ENCODE assay signal across 9 cellular contexts in genomic region chr19:19146000-19146608, GRCh38. TPM values are rescaled to one million over a fixed set of nuclear protein-coding genes. Genes with fewer than 3 reads are reported as not detected.
DNase-seq lines count a peak whose midpoint lies in the region; ATAC-seq and TF ChIP-seq lines count a peak whose summit lies in the region.
"Had no signal": no experiment of that assay in that cellular context is flagged by ENCODE, and none has a peak within 500 bp of the region (broad histone marks: within the 10 kb centered on the region; RNA-seq: fewer than 3 reads in every experiment).

No MANE protein-coding gene starts in this region.

- no peak overlapping the region for H3K4me2 ChIP-seq in PC-3 (ENCODE audit: low read length)

- no TSS peak for BruUV-seq in PC-3 (replicated peaks; lab: Mats Ljungman, UMichigan)

- H3K27me3 ChIP-seq in HL-60 (ENCODE audit: insufficient read depth, poor library complexity, severe bottlenecking) (no peaks in the 10 kb centered on the region), PC-3 (ENCODE audit: low read length) (no peaks in the 10 kb centered on the region)

- H3K79me2 ChIP-seq in PC-3 (ENCODE audit: low read length), result no peaks in the 10 kb centered on the region

- no peaks in the 10 kb centered on the region for H3K4me1 Mint-ChIP-seq in activated T-helper 1 cell treated with anti-CD3 and anti-CD28 coated beads, Interleukin-12 subunit alpha, Interleukin-12 subunit beta, Interleukin-2, Interleukin-4 antibody, amounts not matched to agents 30 ng/mL and 10 ng/mL and 1 ng/mL, durations not matched to agents 14 hours and 24 hours and 36 hours (ENCODE audit: low read depth)

- no peak overlapping the region for H3K4me3 Mint-ChIP-seq in activated T-helper 1 cell treated with anti-CD3 and anti-CD28 coated beads, Interleukin-12 subunit alpha, Interleukin-12 subunit beta, Interleukin-2, Interleukin-4 antibody, amounts not matched to agents 30 ng/mL and 10 ng/mL and 1 ng/mL, durations not matched to agents 14 hours and 24 hours and 36 hours

- H3K27ac ChIP-seq in HL-60 (replicated peaks), result no peak overlapping the region
- H3K27ac ChIP-seq in PC-3 (ENCODE audit: low read length), result no peak overlapping the region
- no peak overlapping the region for H3K27ac ChIP-seq in substantia nigra (ENCODE audit: low read depth, low read length, poor library complexity, severe bottlenecking)
- H3K27ac ChIP-seq: SK-N-MC had no signal

- no peaks in the 10 kb centered on the region for H3F3A ChIP-seq in PC-3 (ENCODE audit: low read length, unreplicated experiment)

- no peaks in the 10 kb centered on the region for H3K27me3 Mint-ChIP-seq in activated T-helper 1 cell treated with anti-CD3 and anti-CD28 coated beads, Interleukin-12 subunit alpha, Interleukin-12 subunit beta, Interleukin-2, Interleukin-4 antibody, amounts not matched to agents 30 ng/mL and 10 ng/mL and 1 ng/mL, durations not matched to agents 14 hours and 24 hours and 36 hours (ENCODE audit: insufficient read depth)

- H4K20me1 ChIP-seq in PC-3 (ENCODE audit: low read length), result no peaks in the 10 kb centered on the region

- no peaks in the 10 kb centered on the region for H3K4me1 ChIP-seq in PC-3 (ENCODE audit: insufficient read depth, low read length)

- H3K9me3 ChIP-seq in PC-3 (ENCODE audit: low read length), result no peaks in the 10 kb centered on the region

- no peak overlapping the region for H3K4me3 ChIP-seq in HL-60 (replicated peaks; ENCODE audit: insufficient read depth, low read length)
- H3K4me3 ChIP-seq in PC-3 (ENCODE audit: low read length), result no peak overlapping the region
- no peak overlapping the region for H3K4me3 ChIP-seq in fibroblast of the aortic adventitia (ENCODE audit: low read depth, low read length)
- H3K4me3 ChIP-seq: SK-N-MC had no signal

- peak; percentile 51 for DNase-seq in COLO829 (ENCODE audit: low spot score)
- peak; percentile 38 to 75 for DNase-seq in HL-60 (ENCODE audit: low read depth in 1 of 2, low spot score in 1 of 2)
- DNase-seq in PC-3, result peak; percentile 65
- peak; percentile 80 for DNase-seq in activated T-helper 1 cell treated with anti-CD3 and anti-CD28 coated beads, Interleukin-12 subunit alpha, Interleukin-12 subunit beta, Interleukin-2, Interleukin-4 antibody, amounts not matched to agents 30 ng/mL and 10 ng/mL and 1 ng/mL, durations not matched to agents 14 hours and 24 hours and 36 hours (ENCODE audit: low spot score)
- peak; percentile 56 for DNase-seq in fibroblast of the aortic adventitia (ENCODE audit: low read depth)
- peak; percentile 11 for DNase-seq in non-pigmented ciliary epithelial cell (ENCODE audit: low read depth)
- peak in 40 of 49 donors; percentile 3 to 81 (median 40) for DNase-seq in substantia nigra (lab: John Stamatoyannopoulos, UW)

- H3K36me3 Mint-ChIP-seq in activated T-helper 1 cell treated with anti-CD3 and anti-CD28 coated beads, Interleukin-12 subunit alpha, Interleukin-12 subunit beta, Interleukin-2, Interleukin-4 antibody, amounts not matched to agents 30 ng/mL and 10 ng/mL and 1 ng/mL, durations not matched to agents 14 hours and 24 hours and 36 hours (ENCODE audit: low read depth), result no peaks in the 10 kb centered on the region

- H3K9me2 ChIP-seq in PC-3 (replicated peaks; ENCODE audit: low read length), result no peaks in the 10 kb centered on the region

- TF ChIP-seq CTCF in HL-60 (IDR thresholded peaks at IDR 0.05; ENCODE audit: insufficient read depth, low read length) (peak; percentile 98), PC-3 (conservative IDR thresholded peaks at IDR 0.05; ENCODE audit: low read depth, low read length) (peak; percentile 81), fibroblast of the aortic adventitia (IDR thresholded peaks at IDR 0.05; ENCODE audit: insufficient read depth, low read length) (peak; percentile 98)

- H3K9me3 Mint-ChIP-seq in activated T-helper 1 cell treated with anti-CD3 and anti-CD28 coated beads, Interleukin-12 subunit alpha, Interleukin-12 subunit beta, Interleukin-2, Interleukin-4 antibody, amounts not matched to agents 30 ng/mL and 10 ng/mL and 1 ng/mL, durations not matched to agents 14 hours and 24 hours and 36 hours, result no peaks in the 10 kb centered on the region

- POLR2A ChIA-PET in PC-3 (lab: Charles Lee; ENCODE audit: unreplicated experiment), result no interaction called here

- no peak overlapping the region for H3K27ac Mint-ChIP-seq in activated T-helper 1 cell treated with anti-CD3 and anti-CD28 coated beads, Interleukin-12 subunit alpha, Interleukin-12 subunit beta, Interleukin-2, Interleukin-4 antibody, amounts not matched to agents 30 ng/mL and 10 ng/mL and 1 ng/mL, durations not matched to agents 14 hours and 24 hours and 36 hours

- H2AFZ ChIP-seq in PC-3 (ENCODE audit: low read length), result no peak overlapping the region

- no peak overlapping the region for H3K9ac ChIP-seq in PC-3 (ENCODE audit: low read length)

- ATAC-seq in PC-3, result peak; percentile 66
- ATAC-seq in GM21515 (IDR thresholded peaks at IDR 0.05; ENCODE audit: unreplicated experiment), result no peak

- CTCF ChIA-PET in PC-3 (lab: Charles Lee), result no interaction called here

- peaks cover 3% of the 10 kb centered on the region for H3K36me3 ChIP-seq in PC-3 (ENCODE audit: low read depth, low read length)

- intact Hi-C loops in PC-3 (cut with micrococcal nuclease), result no loop called here
- intact Hi-C loops in activated T-helper 1 cell treated with anti-CD3 and anti-CD28 coated beads, Interleukin-12 subunit alpha, Interleukin-12 subunit beta, Interleukin-2, Interleukin-4 antibody, amounts not matched to agents 30 ng/mL and 10 ng/mL and 1 ng/mL, durations not matched to agents 14 hours and 24 hours and 36 hours (cut with micrococcal nuclease), result loop anchor here (1.0 kb wide), 4 partner anchors 8 to 344 kb away; partner anchors contain the start of gene TMEM161A

RNA-seq across cellular contexts. Expression of gene TMEM161A, which starts 7.8 kb away (rescaled TPM):
- total RNA-seq in PC-3 (2014; rRNA removed) (49.9 and 90.0 TPM in 2 replicates), fibroblast of the aortic adventitia (ENCODE audit: low replicate concordance) (6.7 and 9.3 TPM in 2 replicates)
- 46.0 and 48.9 TPM in 2 replicates for total RNA-seq in activated T-helper 1 cell treated with anti-CD3 and anti-CD28 coated beads, Interleukin-12 subunit alpha, Interleukin-12 subunit beta, Interleukin-2, Interleukin-4 antibody, amounts not matched to agents 30 ng/mL and 10 ng/mL and 1 ng/mL, durations not matched to agents 14 hours and 24 hours and 36 hours

RNA-seq across cellular contexts. Expression of gene MEF2B, which starts 24.0 kb away (rescaled TPM):
- total RNA-seq in PC-3 (2014; rRNA removed), result 0.22 and 0.29 TPM in 2 replicates
- total RNA-seq in activated T-helper 1 cell treated with anti-CD3 and anti-CD28 coated beads, Interleukin-12 subunit alpha, Interleukin-12 subunit beta, Interleukin-2, Interleukin-4 antibody, amounts not matched to agents 30 ng/mL and 10 ng/mL and 1 ng/mL, durations not matched to agents 14 hours and 24 hours and 36 hours, result 1.7 and 2.2 TPM in 2 replicates
- 0.27 TPM in 1 of 2 replicates, not detected in the other for total RNA-seq in fibroblast of the aortic adventitia (ENCODE audit: low replicate concordance)

RNA-seq across cellular contexts. Expression of gene BORCS8, which starts 45.8 kb away (rescaled TPM):
- 21.9 and 33.1 TPM in 2 replicates for total RNA-seq in PC-3 (2014; rRNA removed)
- 37.8 and 38.6 TPM in 2 replicates for total RNA-seq in activated T-helper 1 cell treated with anti-CD3 and anti-CD28 coated beads, Interleukin-12 subunit alpha, Interleukin-12 subunit beta, Interleukin-2, Interleukin-4 antibody, amounts not matched to agents 30 ng/mL and 10 ng/mL and 1 ng/mL, durations not matched to agents 14 hours and 24 hours and 36 hours
- total RNA-seq in fibroblast of the aortic adventitia (ENCODE audit: low replicate concordance), result 3.5 and 13.8 TPM in 2 replicates

RNA-seq across cellular contexts. Expression of gene RFXANK, which starts 46.0 kb away (rescaled TPM):
- total RNA-seq in PC-3 (2014; rRNA removed) (88.5 and 104 TPM in 2 replicates), fibroblast of the aortic adventitia (ENCODE audit: low replicate concordance) (38.0 and 61.2 TPM in 2 replicates)
- 101 and 103 TPM in 2 replicates for total RNA-seq in activated T-helper 1 cell treated with anti-CD3 and anti-CD28 coated beads, Interleukin-12 subunit alpha, Interleukin-12 subunit beta, Interleukin-2, Interleukin-4 antibody, amounts not matched to agents 30 ng/mL and 10 ng/mL and 1 ng/mL, durations not matched to agents 14 hours and 24 hours and 36 hours

RNA-seq across cellular contexts. Expression of gene NR2C2AP, which starts 57.1 kb away (rescaled TPM):
- 39.3 and 47.0 TPM in 2 replicates for total RNA-seq in PC-3 (2014; rRNA removed)
- total RNA-seq in activated T-helper 1 cell treated with anti-CD3 and anti-CD28 coated beads, Interleukin-12 subunit alpha, Interleukin-12 subunit beta, Interleukin-2, Interleukin-4 antibody, amounts not matched to agents 30 ng/mL and 10 ng/mL and 1 ng/mL, durations not matched to agents 14 hours and 24 hours and 36 hours, result 50.9 and 52.0 TPM in 2 replicates
- total RNA-seq in fibroblast of the aortic adventitia (ENCODE audit: low replicate concordance), result 3.4 and 17.8 TPM in 2 replicates

Comparison
In these comparisons a context has a peak if more than half of its experiments do, and no peak if none do; other contexts are left out.
1. DNase-seq: peak in every context shown above with its lines; median percentile 80 in activated T-helper 1 cell treated with anti-CD3 and anti-CD28 coated beads, Interleukin-12 subunit alpha, Interleukin-12 subunit beta, Interleukin-2, Interleukin-4 antibody, amounts not matched to agents 30 ng/mL and 10 ng/mL and 1 ng/mL, durations not matched to agents 14 hours and 24 hours and 36 hours; 65 in PC-3; 56 in HL-60; 56 in fibroblast of the aortic adventitia; 51 in COLO829; 40 in substantia nigra; 11 in non-pigmented ciliary epithelial cell.